9 cellular contexts compared by ENCODE assay signal in the genomic region with DNA sequence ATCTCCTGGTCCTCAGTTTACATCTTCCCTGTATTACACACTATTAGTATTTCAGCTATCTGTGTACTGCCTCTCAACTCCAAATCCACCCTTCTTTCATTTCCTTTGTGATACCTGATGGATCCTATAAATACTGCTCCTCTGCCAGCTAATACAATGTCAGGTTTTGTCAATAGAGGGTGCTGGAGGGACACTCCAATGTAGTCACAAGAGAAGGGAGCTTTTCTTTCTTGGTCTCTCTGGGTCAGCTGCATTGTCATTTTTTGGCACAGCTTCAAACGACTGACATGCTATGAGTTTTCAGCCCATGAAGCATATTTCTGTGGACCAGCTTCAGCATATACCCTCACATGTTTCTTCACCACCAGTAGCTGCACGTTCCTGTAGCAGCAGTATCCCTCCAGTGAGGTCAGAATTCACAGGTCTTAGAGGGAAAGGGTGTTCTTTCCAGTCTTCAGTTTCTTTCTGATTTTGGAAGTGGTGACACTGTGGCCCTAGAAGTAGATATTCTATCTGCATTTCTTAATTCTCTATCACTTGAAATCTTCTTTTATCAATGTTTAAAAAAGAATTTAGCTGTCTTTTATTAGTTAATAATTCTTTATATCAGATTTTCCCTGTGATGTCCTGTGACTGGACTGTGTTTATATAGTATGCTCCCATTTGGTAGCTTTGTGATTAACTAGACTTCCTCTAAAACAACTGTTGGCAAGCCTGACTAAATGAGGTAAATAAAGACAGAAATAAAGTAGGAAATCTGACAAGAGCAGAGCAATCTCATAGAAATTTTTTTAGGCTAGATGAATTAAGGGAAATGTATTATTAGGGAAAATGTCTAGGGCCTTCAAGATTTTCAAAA.
A peak's percentile ranks its signal among the peaks of the same experiment; 100 is the strongest.
DNase-seq lines count a peak whose midpoint lies in the region; ATAC-seq, FAIRE-seq and TF ChIP-seq lines count a peak whose summit lies in the region.
"Had no signal": no experiment of that assay in that cellular context is flagged by ENCODE, and none has a peak within 500 bp of the region (broad histone marks: within the 10 kb centered on the region; RNA-seq: fewer than 3 reads in every experiment).

No MANE protein-coding gene starts in this region.

- no peak overlapping the region for H2AFZ ChIP-seq in OCI-LY1 (ENCODE audit: low read length)

- H3K9ac ChIP-seq in OCI-LY1 (ENCODE audit: low read length) = no peak overlapping the region

- no peaks in the 10 kb centered on the region for H3K79me2 ChIP-seq in DOHH2 (ENCODE audit: control insufficient read depth, low read length)
- no peaks in the 10 kb centered on the region for H3K79me2 ChIP-seq in OCI-LY1 (ENCODE audit: insufficient read depth, low read length)

- no peak for FAIRE-seq in small intestine (lab: Jason Lieb, UNC)
- FAIRE-seq: endometrium had no signal

- no peak overlapping the region for H3K4me3 ChIP-seq in DOHH2 (ENCODE audit: low read length)
- H3K4me3 ChIP-seq in OCI-LY1 (ENCODE audit: low read depth, low read length, poor library complexity, severe bottlenecking) = no peak overlapping the region
- H3K4me3 ChIP-seq in small intestine (ENCODE audit: low read depth in 1 of 2, low read length in 2 of 2) = no peak overlapping the region

- DNase-seq in erythroblast (lab: John Stamatoyannopoulos, UW) = peak; percentile 29
- peak; percentile 64 for DNase-seq in small intestine
- DNase-seq in activated CD4-positive, alpha-beta T cell treated with anti-CD3 and anti-CD28 coated beads, Interleukin-2, amount 50 U/mL, for 1 hour = no peak
- DNase-seq in activated naive CD4-positive, alpha-beta T cell treated with Interleukin-2 at 50 U/mL for 16 hours = no peak
- DNase-seq in dedifferentiated amniotic fluid mesenchymal stem cell (ENCODE audit: extremely low spot score) = no peak

- 0 to 7% (median 3%) methylated on average over 2 of the region's 2 CpGs for WGBS in small intestine, 3 donors

- H3K27me3 ChIP-seq in DOHH2 (ENCODE audit: control insufficient read depth, low read length) = no peaks in the 10 kb centered on the region
- H3K27me3 ChIP-seq in OCI-LY1 (ENCODE audit: insufficient read depth, low read length) = no peaks in the 10 kb centered on the region
- no peaks in the 10 kb centered on the region for H3K27me3 ChIP-seq in small intestine (ENCODE audit: control insufficient read depth in 2 of 2, insufficient read depth in 2 of 2, low read length in 2 of 2)

- H3K4me2 ChIP-seq in DOHH2 (ENCODE audit: low read length) = no peak overlapping the region
- no peak overlapping the region for H3K4me2 ChIP-seq in OCI-LY1 (ENCODE audit: low read length)

- H3K27ac ChIP-seq in DOHH2 (ENCODE audit: low read depth, low read length) (no peak overlapping the region), OCI-LY1 (ENCODE audit: low read depth, low read length, poor library complexity, severe bottlenecking) (no peak overlapping the region), small intestine (ENCODE audit: low read depth in 1 of 2, low read length in 1 of 2) (no peak overlapping the region)

- H3K4me1 ChIP-seq in DOHH2 (ENCODE audit: control insufficient read depth, low read length) (no peaks in the 10 kb centered on the region), OCI-LY1 (ENCODE audit: insufficient read depth, low read length, severe bottlenecking) (no peaks in the 10 kb centered on the region), small intestine (ENCODE audit: control insufficient read depth in 2 of 2, insufficient read depth in 1 of 2, low read depth in 1 of 2, low read length in 1 of 2) (no peaks in the 10 kb centered on the region)

- ATAC-seq in HG03095 (IDR thresholded peaks at IDR 0.05; ENCODE audit: unreplicated experiment) = peak; percentile 70

- H3K9me2 ChIP-seq in DOHH2 (replicated peaks; ENCODE audit: control insufficient read depth, low read length) (no peaks in the 10 kb centered on the region), OCI-LY1 (ENCODE audit: low read depth, low read length) (no peaks in the 10 kb centered on the region)

- no peaks in the 10 kb centered on the region for H3F3A ChIP-seq in DOHH2 (ENCODE audit: control insufficient read depth, insufficient read depth)
- no peaks in the 10 kb centered on the region for H3F3A ChIP-seq in OCI-LY1 (ENCODE audit: insufficient read depth, low read length)

- no peak for TF ChIP-seq POLR2A in erythroblast (IDR thresholded peaks at IDR 0.05; ENCODE audit: low read length)

- no peaks in the 10 kb centered on the region for H4K20me1 ChIP-seq in DOHH2 (ENCODE audit: control insufficient read depth, insufficient read depth, low read depth, low read length)
- no peaks in the 10 kb centered on the region for H4K20me1 ChIP-seq in OCI-LY1 (ENCODE audit: insufficient read depth, low read length)

- H3K36me3 ChIP-seq in DOHH2 (ENCODE audit: control insufficient read depth, low read length) (no peaks in the 10 kb centered on the region), OCI-LY1 (ENCODE audit: insufficient read depth, low read length) (no peaks in the 10 kb centered on the region), small intestine (ENCODE audit: control insufficient read depth in 2 of 2, insufficient read depth in 2 of 2, low read length in 2 of 2) (no peaks in the 10 kb centered on the region)

- peak; percentile 51 for TF ChIP-seq CTCF in DOHH2 (IDR thresholded peaks at IDR 0.05; ENCODE audit: low read depth, low read length, poor library complexity, severe bottlenecking)
- TF ChIP-seq CTCF in OCI-LY1 (IDR thresholded peaks at IDR 0.05; ENCODE audit: low read length) = peak; percentile 59

- H3K9me3 ChIP-seq in DOHH2 (ENCODE audit: control insufficient read depth, insufficient read depth, low read length) = no peaks in the 10 kb centered on the region
- no peaks in the 10 kb centered on the region for H3K9me3 ChIP-seq in OCI-LY1 (ENCODE audit: low read length)
- no peaks in the 10 kb centered on the region for H3K9me3 ChIP-seq in small intestine (ENCODE audit: control insufficient read depth, low read depth)

Comparison
In these comparisons a context has a peak if more than half of its experiments do, and no peak if none do; other contexts are left out.
1. DNase-seq: peak in erythroblast (2 of 2) and small intestine (single experiment); none in activated CD4-positive, alpha-beta T cell treated with anti-CD3 and anti-CD28 coated beads, Interleukin-2, amount 50 U/mL, for 1 hour (single experiment), activated naive CD4-positive, alpha-beta T cell treated with Interleukin-2 at 50 U/mL for 16 hours (single experiment) and dedifferentiated amniotic fluid mesenchymal stem cell (single experiment).